ENCODE assay signal across 8 cellular contexts in the genomic region with DNA sequence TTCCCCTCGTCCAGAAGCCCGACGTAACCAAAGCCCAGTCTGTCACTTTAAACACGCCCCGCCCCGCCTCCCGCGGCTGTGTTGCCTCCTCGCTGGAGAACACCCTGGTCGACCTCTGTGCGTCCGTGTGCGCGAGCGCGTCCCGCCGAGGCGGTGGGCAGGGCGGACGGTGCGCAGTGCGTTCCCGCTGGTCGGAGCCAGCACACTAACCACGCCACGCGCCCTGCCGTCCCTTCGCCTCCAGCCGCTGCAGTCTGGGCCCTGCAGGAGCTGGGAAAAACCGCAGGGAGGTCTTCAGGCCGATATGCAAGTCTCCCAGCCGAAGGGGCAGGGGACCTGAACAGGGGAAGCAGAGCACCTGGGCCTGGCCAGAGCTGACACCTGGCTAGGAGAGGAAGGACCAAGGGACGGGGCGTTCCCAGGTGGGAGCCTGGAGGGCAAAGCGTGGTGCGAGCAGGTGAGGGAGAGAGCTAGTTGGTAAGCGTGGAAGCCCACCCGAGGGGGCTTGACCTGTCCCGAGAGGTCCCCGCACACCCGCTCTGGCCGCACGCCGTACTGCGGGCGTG. TPM values are rescaled to one million over a fixed set of nuclear protein-coding genes. Genes with fewer than 3 reads are reported as not detected.
A peak's percentile ranks its signal among the peaks of the same experiment; 100 is the strongest.
DNase-seq lines count a peak whose midpoint lies in the region; ATAC-seq and TF ChIP-seq lines count a peak whose summit lies in the region.

No MANE protein-coding gene starts in this region.

- H3K4me3 Mint-ChIP-seq in chondrocyte (ENCODE audit: unreplicated experiment), result peak overlapping the region; percentile 96

- H3K27me3 ChIP-seq in ACC112 (ENCODE audit: insufficient read depth, low read length) (peaks cover 9% of the 10 kb centered on the region; the same call in 1 of the 2 replicates), left lung (peaks cover 33 to 55% of the 10 kb centered on the region in 2 donors)

- DNase-seq in NCI-H2196 treated with DMSO at 0.1 percent for 48 hours (lab: John Stamatoyannopoulos, UW; ENCODE audit: unreplicated experiment) (peak; percentile 66), chondrocyte (ENCODE audit: low spot score) (no peak), left lung (peak; percentile 88 to 96)
- DNase-seq in activated CD4-positive, CD25-positive, alpha-beta regulatory T cell (lab: John Stamatoyannopoulos, UW), result peak; percentile 23 to 66 (median 48)
- peak; percentile 21 to 56 (median 36) for DNase-seq in stimulated activated CD4-positive, alpha-beta T cell treated with anti-CD3 and anti-CD28 coated beads, TNF-alpha, amount 100 ng/mL, for 1 hour (ENCODE audit: low read depth in 3 of 3, low spot score in 1 of 3)

- no peaks in the 10 kb centered on the region for H3K79me2 ChIP-seq in ACC112 (ENCODE audit: control insufficient read depth, insufficient read depth, low read length, unreplicated experiment)

- peaks cover 2% of the 10 kb centered on the region for H3K36me3 Mint-ChIP-seq in chondrocyte (ENCODE audit: low read depth)

- H3K9me3 Mint-ChIP-seq in chondrocyte (ENCODE audit: low read depth), result no peaks in the 10 kb centered on the region

- H2AFZ ChIP-seq in ACC112 (ENCODE audit: low read length, unreplicated experiment), result peak overlapping the region; percentile 51

- H3K27ac ChIP-seq in ACC112 (ENCODE audit: low read depth, low read length) (peak overlapping the region; percentile 86), left lung (peak overlapping the region; percentile 76 to 90)

- H3K4me3 ChIP-seq in ACC112 (ENCODE audit: low read depth, low read length) (peak overlapping the region; percentile 91), left lung (peak overlapping the region; percentile 77 to 93)

- H3K27me3 Mint-ChIP-seq in chondrocyte (ENCODE audit: low read depth), result no peaks in the 10 kb centered on the region

- intact Hi-C loops in left lung (cut with DNase I), result no loop called here

- H3K4me1 ChIP-seq in ACC112 (ENCODE audit: control insufficient read depth, insufficient read depth, low read length, unreplicated experiment) (peaks cover 8% of the 10 kb centered on the region), left lung (peaks cover 26 to 61% of the 10 kb centered on the region in 2 donors)

- H3K27ac Mint-ChIP-seq in chondrocyte (ENCODE audit: unreplicated experiment), result peak overlapping the region; percentile 97

- H3K4me1 Mint-ChIP-seq in chondrocyte (ENCODE audit: low read depth), result peaks cover 22% of the 10 kb centered on the region

- H3K36me3 ChIP-seq in ACC112 (ENCODE audit: insufficient read depth, low read length), result no peaks in the 10 kb centered on the region
- peaks cover 0 to 15% of the 10 kb centered on the region in 2 donors for H3K36me3 ChIP-seq in left lung

- ATAC-seq in left lung, result peak; percentile 59
- no peak for ATAC-seq in GM21381 (IDR thresholded peaks at IDR 0.05; ENCODE audit: unreplicated experiment)

- TF ChIP-seq POLR2A in GM19193 (IDR thresholded peaks at IDR 0.05; ENCODE audit: extremely low read depth, insufficient read depth, insufficient read length), result peak; percentile 56

- TF ChIP-seq CTCF in chondrocyte (IDR thresholded peaks at IDR 0.05), result no peak
- TF ChIP-seq CTCF in left lung (IDR thresholded peaks at IDR 0.05), result no peak

- H3K9me3 ChIP-seq in left lung, result no peaks in the 10 kb centered on the region

RNA-seq across cellular contexts. Expression of a gene that starts 1.3 kb away (rescaled TPM):
- 165 to 193 TPM (median 192 TPM) in 3 replicates for total RNA-seq in chondrocyte
- 100 to 1,000 TPM; 118 to 151 TPM for total RNA-seq in left lung

RNA-seq across cellular contexts. Expression of a gene that starts 4.2 kb away (rescaled TPM):
- total RNA-seq in chondrocyte (7.7 to 9.2 TPM (median 7.7 TPM) in 3 replicates), left lung (10 to 100 TPM; 14.7 to 16.0 TPM)

RNA-seq across cellular contexts. Expression of a gene that starts 5.6 kb away (rescaled TPM):
- total RNA-seq in chondrocyte (6.3 to 7.5 TPM (median 7.4 TPM) in 3 replicates), left lung (1 to 10 TPM; 1.7 to 2.6 TPM)

RNA-seq across cellular contexts. Expression of a gene that starts 18.2 kb away (rescaled TPM):
- 296 to 328 TPM (median 320 TPM) in 3 replicates for total RNA-seq in chondrocyte
- 100 to 1,000 TPM; 247 to 288 TPM for total RNA-seq in left lung

RNA-seq across cellular contexts. Expression of a gene that starts 38.4 kb away (rescaled TPM):
- total RNA-seq in chondrocyte (9.6 to 12.4 TPM (median 10.4 TPM) in 3 replicates), left lung (10 to 100 TPM; 17.2 to 22.4 TPM)
